ENCODE assay signal across 8 cellular contexts in the genomic region with DNA sequence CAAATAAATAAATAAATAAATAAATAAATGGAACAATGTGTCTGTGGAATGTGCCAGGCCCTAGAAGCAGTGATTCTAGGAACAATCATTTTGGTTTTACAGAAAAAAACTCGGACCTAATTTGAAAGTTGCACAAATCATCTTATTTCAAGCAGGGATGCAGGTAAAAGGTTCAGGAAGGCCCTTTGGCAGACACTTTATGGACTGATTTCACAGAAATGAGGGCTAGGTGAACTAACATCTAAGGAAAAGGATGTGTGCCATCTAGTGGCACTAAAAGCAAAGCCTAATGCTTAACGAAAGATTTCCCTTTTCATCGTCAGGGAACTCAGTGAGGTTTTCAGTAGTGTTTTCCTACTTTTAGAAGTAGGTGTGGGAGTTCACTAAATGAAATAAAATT. TPM values are rescaled to one million over a fixed set of nuclear protein-coding genes. Genes with fewer than 3 reads are reported as not detected.
DNase-seq lines count a peak whose midpoint lies in the region; ATAC-seq, FAIRE-seq and TF ChIP-seq lines count a peak whose summit lies in the region.
"Not testable (repeated sequence)": the region's sequence is repeated elsewhere in the genome, so short reads cannot be mapped to it uniquely, and the experiment has no call there.

No MANE protein-coding gene starts in this region.

- TF ChIP-seq CTCF in AG09319 (IDR thresholded peaks at IDR 0.05; ENCODE audit: low read depth, low read length) (peak; percentile 4), GM12864 (IDR thresholded peaks at IDR 0.05; ENCODE audit: low read depth, low read length, missing control alignments) (peak; percentile 3), LNCaP clone FGC (IDR thresholded peaks at IDR 0.05; ENCODE audit: control insufficient read depth, extremely low read depth, insufficient read depth) (peak; percentile 15; the same call in 1 of the 2 replicates), foreskin keratinocyte (conservative IDR thresholded peaks at IDR 0.05) (peak; percentile 31), right lobe of liver (IDR thresholded peaks at IDR 0.05) (peak in 3 of 4 donors; percentile 28 to 48 (median 38)), retinal pigment epithelial cell (conservative IDR thresholded peaks at IDR 0.05; ENCODE audit: low read depth, low read length) (peak; percentile 2)
- TF ChIP-seq CTCF in cardiac fibroblast (IDR thresholded peaks at IDR 0.05; ENCODE audit: low read depth, low read length) = not testable (repeated sequence)

- not testable (repeated sequence) for H3K9me3 ChIP-seq in right lobe of liver

- not testable (repeated sequence) for H3K27ac ChIP-seq in foreskin keratinocyte, right lobe of liver

- H3K27me3 ChIP-seq in foreskin keratinocyte, right lobe of liver: not testable (repeated sequence)

- not testable (repeated sequence) for DNase-seq in AG09319 (ENCODE audit: extremely low read depth, low read depth); GM12864 (ENCODE audit: low read depth); right lobe of liver; retinal pigment epithelial cell (ENCODE audit: low read depth)
- DNase-seq in LNCaP clone FGC (ENCODE audit: low read depth) (peak; percentile 19), cardiac fibroblast (ENCODE audit: low read depth in 2 of 2) (peak; percentile 65 to 73), foreskin keratinocyte (peak in 1 of 2 donors; percentile 38)

- intact Hi-C loops in right lobe of liver (cut with DNase I) = not testable (repeated sequence)

- FAIRE-seq in TTC549 (lab: Jason Lieb, UNC) = peak; percentile 78

- WGBS in right lobe of liver (ENCODE audit: insufficient coverage, low coverage, low lambda C conversion rate, missing lambda C conversion rate) = 6% methylated on average over 1 of the region's 3 CpGs

- ATAC-seq in foreskin keratinocyte (peak; percentile 38), right lobe of liver (peak; percentile 53 to 72 (median 58))

- not testable (repeated sequence) for H3K36me3 ChIP-seq in right lobe of liver

- H3K4me1 ChIP-seq in foreskin keratinocyte, right lobe of liver: not testable (repeated sequence)

- TF ChIP-seq POLR2A in right lobe of liver (IDR thresholded peaks at IDR 0.05) = not testable (repeated sequence)

- not testable (repeated sequence) for H3K4me3 ChIP-seq in GM12864 (ENCODE audit: low read depth, low read length); LNCaP clone FGC (ENCODE audit: low read depth, low read length); cardiac fibroblast (replicated peaks in 1 of 2; ENCODE audit: low read depth in 2 of 2, low read length in 2 of 2); right lobe of liver; retinal pigment epithelial cell (ENCODE audit: low read length)

RNA-seq across cellular contexts. Expression of a gene that starts 4.6 kb away (rescaled TPM):
- total RNA-seq in foreskin keratinocyte (42.5 and 55.4 TPM in 2 replicates), right lobe of liver (1 to 10 TPM in 5 of 6 experiments, under 1 TPM in 1; 0.51 to 3.3 (median 1.6) TPM)
- polyA plus RNA-seq in foreskin keratinocyte = 9.3 and 14.0 TPM in 2 replicates

RNA-seq across cellular contexts. Expression of a gene that starts 17.5 kb away (rescaled TPM):
- total RNA-seq in foreskin keratinocyte (0.78 and 0.99 TPM in 2 replicates), right lobe of liver (10 to 100 TPM in 1 of 6 experiments, 1 to 10 TPM in 5; 3.2 to 32.1 (median 6.0) TPM)
- polyA plus RNA-seq in foreskin keratinocyte = 0.22 and 0.25 TPM in 2 replicates

RNA-seq across cellular contexts. Expression of a gene that starts 30.8 kb away (rescaled TPM):
- total RNA-seq in foreskin keratinocyte = 12.3 and 46.3 TPM in 2 replicates
- 14.9 and 51.3 TPM in 2 replicates for polyA plus RNA-seq in foreskin keratinocyte
- total RNA-seq in right lobe of liver = 10 to 100 TPM in 2 of 6 experiments, 1 to 10 TPM in 4; 2.6 to 18.3 (median 4.4) TPM

Comparison
In these comparisons a context has a peak if more than half of its experiments do, and no peak if none do; other contexts are left out.
1. RNA of a gene that starts 4.6 kb away (total RNA-seq): 42.5 to 55.4 TPM in foreskin keratinocyte; 0.51 to 3.3 TPM in right lobe of liver; every median in the first group is over 10 times any median in the second.